In the genomic region with DNA sequence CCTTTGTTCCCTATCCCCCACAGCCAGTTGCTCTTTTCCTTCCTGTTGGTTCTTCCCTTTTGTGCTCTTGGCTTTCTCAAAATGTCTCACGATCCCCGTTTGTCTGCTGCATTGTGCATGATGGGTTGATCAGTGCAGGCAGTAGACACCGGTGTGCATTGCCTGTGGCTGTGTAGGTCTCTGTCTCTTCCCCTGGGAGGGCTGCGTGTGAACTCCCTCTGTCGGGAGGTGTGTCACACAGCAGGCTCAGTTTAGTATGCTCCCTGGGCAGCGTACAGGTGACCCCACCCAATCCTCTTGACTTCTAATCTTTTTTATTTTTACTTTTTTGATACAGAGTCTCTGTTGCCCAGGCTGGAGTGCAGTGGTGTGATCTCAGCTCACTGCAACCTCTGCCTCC, we compare ENCODE assay signal across 10 cellular contexts.
DNase-seq lines count a peak whose midpoint lies in the region; ATAC-seq, FAIRE-seq and TF ChIP-seq lines count a peak whose summit lies in the region.
"Had no signal": no experiment of that assay in that cellular context is flagged by ENCODE, and none has a peak within 500 bp of the region (broad histone marks: within the 10 kb centered on the region; RNA-seq: fewer than 3 reads in every experiment).

No MANE protein-coding gene starts in this region.

- H3K9me3 ChIP-seq in right cardiac atrium (ENCODE audit: control insufficient read depth, low read length), result no peaks in the 10 kb centered on the region
- no peaks in the 10 kb centered on the region for H3K9me3 ChIP-seq in smooth muscle cell (replicated peaks; ENCODE audit: low read depth)

- H3K4me1 ChIP-seq in right cardiac atrium (ENCODE audit: control insufficient read depth, insufficient read depth, low read length), result no peaks in the 10 kb centered on the region
- H3K4me1 ChIP-seq in smooth muscle cell (ENCODE audit: low read depth), result no peaks in the 10 kb centered on the region

- peak; percentile 20 for FAIRE-seq in HTR-8/SVneo (lab: Jason Lieb, UNC)

- H3F3A ChIP-seq in smooth muscle cell (ENCODE audit: low read depth), result no peaks in the 10 kb centered on the region

- WGBS in right cardiac atrium, result 52% methylated on average over 6 of the region's 6 CpGs
- 64% methylated on average over 6 of the region's 6 CpGs for WGBS in smooth muscle cell (ENCODE audit: low lambda C conversion rate)

- no peak overlapping the region for H3K27ac Mint-ChIP-seq in activated CD8-positive, alpha-beta T cell treated with anti-CD3 and anti-CD28 coated beads, Interleukin-2, amount 10 ng/mL, durations not matched to agents 7 days and 5 days

- TF ChIP-seq CTCF in smooth muscle cell (IDR thresholded peaks at IDR 0.05; ENCODE audit: borderline replicate concordance, insufficient read depth, poor library complexity, severe bottlenecking), result peak; percentile 5

- intact Hi-C loops in Right ventricle myocardium superior (cut with DNase I) (no loop called here), right cardiac atrium (cut with DNase I) (no loop called here)

- H3K79me2 ChIP-seq in smooth muscle cell (ENCODE audit: low read depth), result no peaks in the 10 kb centered on the region

- CTCF ChIA-PET in activated CD8-positive, alpha-beta T cell treated with anti-CD3 and anti-CD28 coated beads, Interleukin-2, amount 10 ng/mL, durations not matched to agents 7 days and 5 days (lab: Charles Lee), result interaction anchor here (2.2 to 2.3 kb wide), 2 partner anchors 9 to 236 kb away, joined by 5 to 8 read pairs; no protein-coding TSS in a partner anchor

- H3K27me3 Mint-ChIP-seq in activated CD8-positive, alpha-beta T cell treated with anti-CD3 and anti-CD28 coated beads, Interleukin-2, amount 10 ng/mL, durations not matched to agents 7 days and 5 days (ENCODE audit: low read depth), result peaks cover 14% of the 10 kb centered on the region

- H3K4me1 Mint-ChIP-seq in activated CD8-positive, alpha-beta T cell treated with anti-CD3 and anti-CD28 coated beads, Interleukin-2, amount 10 ng/mL, durations not matched to agents 7 days and 5 days (ENCODE audit: low read depth), result no peaks in the 10 kb centered on the region

- DNase-seq in Right ventricle myocardium superior (no peak), right cardiac atrium (no peak), HTR-8/SVneo (ENCODE audit: insufficient read length, low spot score) (no peak), smooth muscle cell (lab: John Stamatoyannopoulos, UW; ENCODE audit: unreplicated experiment) (no peak), hepatic stellate cell (ENCODE audit: low spot score) (no peak)
- no peak for DNase-seq in activated CD8-positive, alpha-beta T cell treated with anti-CD3 and anti-CD28 coated beads, Interleukin-2, amount 10 ng/mL, durations not matched to agents 7 days and 5 days
- DNase-seq in stimulated activated CD4-positive, alpha-beta T cell treated with anti-CD3 and anti-CD28 coated beads, Interleukin-2, amount 100 ng/mL, for 48 hours, result no peak
- DNase-seq: NCI-H774 had no signal

- ATAC-seq in Right ventricle myocardium superior (ENCODE audit: poor library complexity) (peak; percentile 73), right cardiac atrium (no peak), HG03520 (IDR thresholded peaks at IDR 0.05; ENCODE audit: unreplicated experiment) (no peak)
- ATAC-seq in activated CD8-positive, alpha-beta T cell treated with anti-CD3 and anti-CD28 coated beads, Interleukin-2, amount 10 ng/mL, durations not matched to agents 7 days and 5 days, result peak; percentile 49

- no peak overlapping the region for H3K4me2 ChIP-seq in smooth muscle cell

- no peaks in the 10 kb centered on the region for H3K36me3 Mint-ChIP-seq in activated CD8-positive, alpha-beta T cell treated with anti-CD3 and anti-CD28 coated beads, Interleukin-2, amount 10 ng/mL, durations not matched to agents 7 days and 5 days (ENCODE audit: low read depth)

- no peak overlapping the region for H3K9ac ChIP-seq in smooth muscle cell (ENCODE audit: low read depth)

- POLR2A ChIA-PET in activated CD8-positive, alpha-beta T cell treated with anti-CD3 and anti-CD28 coated beads, Interleukin-2, amount 10 ng/mL, durations not matched to agents 7 days and 5 days (lab: Charles Lee), result no interaction called here

- H3K4me3 ChIP-seq in right cardiac atrium (ENCODE audit: low read length) (no peak overlapping the region), smooth muscle cell (no peak overlapping the region)
- H3K4me3 ChIP-seq: skin epidermis had no signal

- no peaks in the 10 kb centered on the region for H3K36me3 ChIP-seq in smooth muscle cell (ENCODE audit: low read depth)

- no peaks in the 10 kb centered on the region for H3K9me3 Mint-ChIP-seq in activated CD8-positive, alpha-beta T cell treated with anti-CD3 and anti-CD28 coated beads, Interleukin-2, amount 10 ng/mL, durations not matched to agents 7 days and 5 days (ENCODE audit: insufficient read depth)

- no peaks in the 10 kb centered on the region for H3K27me3 ChIP-seq in right cardiac atrium (ENCODE audit: control insufficient read depth, insufficient read depth)
- H3K27me3 ChIP-seq in smooth muscle cell (ENCODE audit: low read depth), result peaks cover 17% of the 10 kb centered on the region

- H3K27ac ChIP-seq in right cardiac atrium (ENCODE audit: low read length) (no peak overlapping the region), smooth muscle cell (ENCODE audit: low read depth) (no peak overlapping the region)
- H3K27ac ChIP-seq: skin epidermis had no signal

- no peaks in the 10 kb centered on the region for H4K20me1 ChIP-seq in smooth muscle cell (ENCODE audit: low read depth)

- no peak overlapping the region for H3K4me3 Mint-ChIP-seq in activated CD8-positive, alpha-beta T cell treated with anti-CD3 and anti-CD28 coated beads, Interleukin-2, amount 10 ng/mL, durations not matched to agents 7 days and 5 days

- no peak overlapping the region for H2AFZ ChIP-seq in smooth muscle cell (ENCODE audit: low read depth)

Comparison
In these comparisons a context has a peak if more than half of its experiments do, and no peak if none do; other contexts are left out.
1. ATAC-seq: peak in Right ventricle myocardium superior (single experiment) and activated CD8-positive, alpha-beta T cell treated with anti-CD3 and anti-CD28 coated beads, Interleukin-2, amount 10 ng/mL, durations not matched to agents 7 days and 5 days (single experiment); none in right cardiac atrium (0 of 2) and HG03520 (single experiment).